11 cellular contexts compared by ENCODE assay signal in genomic region chr1:91684599-91685196, GRCh38.
DNase-seq lines count a peak whose midpoint lies in the region; ATAC-seq and TF ChIP-seq lines count a peak whose summit lies in the region.
"Had no signal": no experiment of that assay in that cellular context is flagged by ENCODE, and none has a peak within 500 bp of the region (broad histone marks: within the 10 kb centered on the region; RNA-seq: fewer than 3 reads in every experiment).

No MANE protein-coding gene starts in this region.

- H3K27me3 ChIP-seq in left ventricle myocardium inferior (ENCODE audit: low read depth) (no peaks in the 10 kb centered on the region), suprapubic skin (no peaks in the 10 kb centered on the region)

- H3K4me1 Mint-ChIP-seq in activated CD4-positive, alpha-beta T cell treated with anti-CD3 and anti-CD28 coated beads, Interleukin-2, amount 10 ng/mL, durations not matched to agents 7 days and 5 days = peaks cover 47% of the 10 kb centered on the region
- peaks cover 13% of the 10 kb centered on the region for H3K4me1 Mint-ChIP-seq in activated CD8-positive, alpha-beta T cell treated with anti-CD3 and anti-CD28 coated beads for 36 hours (ENCODE audit: low read depth)

- H3K9me3 Mint-ChIP-seq in activated CD4-positive, alpha-beta T cell treated with anti-CD3 and anti-CD28 coated beads, Interleukin-2, amount 10 ng/mL, durations not matched to agents 7 days and 5 days = peaks cover 2% of the 10 kb centered on the region
- no peaks in the 10 kb centered on the region for H3K9me3 Mint-ChIP-seq in activated CD8-positive, alpha-beta T cell treated with anti-CD3 and anti-CD28 coated beads for 36 hours

- H3K4me3 ChIP-seq in left ventricle myocardium inferior = no peak overlapping the region
- no peak overlapping the region for H3K4me3 ChIP-seq in suprapubic skin
- H3K4me3 ChIP-seq: skin epidermis had no signal

- CTCF ChIA-PET in activated CD4-positive, alpha-beta T cell treated with anti-CD3 and anti-CD28 coated beads, Interleukin-2, amount 10 ng/mL, durations not matched to agents 7 days and 5 days (lab: Charles Lee) = interaction anchor here (0.6 to 0.7 kb wide), 3 partner anchors 15 to 201 kb away, joined by 3 to 4 read pairs (median 3); partner anchors contain the start of gene TGFBR3
- CTCF ChIA-PET in activated CD8-positive, alpha-beta T cell treated with anti-CD3 and anti-CD28 coated beads for 36 hours (lab: Charles Lee) = no interaction called here
- CTCF ChIA-PET in RWPE1 (lab: Yijun Ruan, JAX) = no interaction called here

- H3K27ac Mint-ChIP-seq in activated CD4-positive, alpha-beta T cell treated with anti-CD3 and anti-CD28 coated beads, Interleukin-2, amount 10 ng/mL, durations not matched to agents 7 days and 5 days = peak overlapping the region; percentile 91
- peak overlapping the region; percentile 66 for H3K27ac Mint-ChIP-seq in activated CD8-positive, alpha-beta T cell treated with anti-CD3 and anti-CD28 coated beads for 36 hours

- no peak for TF ChIP-seq EP300 in suprapubic skin (IDR thresholded peaks at IDR 0.05)

- peak overlapping the region; percentile 25 for H3K4me3 Mint-ChIP-seq in activated CD4-positive, alpha-beta T cell treated with anti-CD3 and anti-CD28 coated beads, Interleukin-2, amount 10 ng/mL, durations not matched to agents 7 days and 5 days
- H3K4me3 Mint-ChIP-seq in activated CD8-positive, alpha-beta T cell treated with anti-CD3 and anti-CD28 coated beads for 36 hours = no peak overlapping the region

- ATAC-seq in activated CD8-positive, alpha-beta T cell treated with anti-CD3 and anti-CD28 coated beads for 36 hours = peak; percentile 71

- TF ChIP-seq CTCF in activated CD8-positive, alpha-beta T cell treated with anti-CD3 and anti-CD28 coated beads for 36 hours (IDR thresholded peaks at IDR 0.05) = no peak
- TF ChIP-seq CTCF in left ventricle myocardium inferior (IDR thresholded peaks at IDR 0.05; ENCODE audit: borderline replicate concordance) = no peak
- TF ChIP-seq CTCF in suprapubic skin (IDR thresholded peaks at IDR 0.05) = no peak
- TF ChIP-seq CTCF in RWPE1 (conservative IDR thresholded peaks at IDR 0.05; ENCODE audit: low read depth) = no peak

- intact Hi-C loops in activated CD8-positive, alpha-beta T cell treated with anti-CD3 and anti-CD28 coated beads for 36 hours (cut with micrococcal nuclease) = no loop called here
- intact Hi-C loops in left ventricle myocardium inferior (cut with micrococcal nuclease) = no loop called here

- peaks cover 65% of the 10 kb centered on the region for H3K4me1 ChIP-seq in left ventricle myocardium inferior
- peaks cover 51% of the 10 kb centered on the region for H3K4me1 ChIP-seq in suprapubic skin

- 31% methylated on average over 6 of the region's 6 CpGs for WGBS in suprapubic skin

- H3K27ac ChIP-seq in left ventricle myocardium inferior (replicated peaks) (peak overlapping the region; percentile 50), suprapubic skin (peak overlapping the region; percentile 47), RWPE1 (no peak overlapping the region)

- DNase-seq in activated CD4-positive, alpha-beta T cell treated with anti-CD3 and anti-CD28 coated beads, Interleukin-2, amount 10 ng/mL, durations not matched to agents 7 days and 5 days = peak; percentile 21
- no peak for DNase-seq in activated CD4-positive, alpha-beta T cell treated with anti-CD3 and anti-CD28 coated beads for 4 hours
- peak; percentile 43 for DNase-seq in activated CD8-positive, alpha-beta T cell treated with anti-CD3 and anti-CD28 coated beads for 36 hours
- DNase-seq in left ventricle myocardium inferior (no peak), suprapubic skin (ENCODE audit: low spot score in 2 of 2) (no peak), COLO829 (ENCODE audit: low spot score) (no peak), RWPE1 (ENCODE audit: low spot score) (no peak), kidney tubule cell (ENCODE audit: low spot score) (no peak)
- DNase-seq: hypothalamus; NK-92 treated with Interleukin-12 subunit alpha and Interleukin-12 subunit beta, amount 100 ng/mL, for 24 hours had no signal

- POLR2A ChIA-PET in activated CD4-positive, alpha-beta T cell treated with anti-CD3 and anti-CD28 coated beads, Interleukin-2, amount 10 ng/mL, durations not matched to agents 7 days and 5 days (lab: Charles Lee) = no interaction called here
- POLR2A ChIA-PET in activated CD8-positive, alpha-beta T cell treated with anti-CD3 and anti-CD28 coated beads for 36 hours (lab: Charles Lee) = interaction anchor here (0.6 kb wide), 1 partner anchor 14 kb away, joined by 5 read pairs; no protein-coding TSS in a partner anchor
- POLR2A ChIA-PET in RWPE1 (lab: Yijun Ruan, JAX; ENCODE audit: low non-redundant PET) = no interaction called here

- H3K27me3 Mint-ChIP-seq in activated CD4-positive, alpha-beta T cell treated with anti-CD3 and anti-CD28 coated beads, Interleukin-2, amount 10 ng/mL, durations not matched to agents 7 days and 5 days = no peaks in the 10 kb centered on the region
- H3K27me3 Mint-ChIP-seq in activated CD8-positive, alpha-beta T cell treated with anti-CD3 and anti-CD28 coated beads for 36 hours = no peaks in the 10 kb centered on the region

- H3K36me3 Mint-ChIP-seq in activated CD4-positive, alpha-beta T cell treated with anti-CD3 and anti-CD28 coated beads, Interleukin-2, amount 10 ng/mL, durations not matched to agents 7 days and 5 days (ENCODE audit: low read depth) = peaks cover 36% of the 10 kb centered on the region
- peaks cover 3% of the 10 kb centered on the region for H3K36me3 Mint-ChIP-seq in activated CD8-positive, alpha-beta T cell treated with anti-CD3 and anti-CD28 coated beads for 36 hours (ENCODE audit: low read depth)

- H3K36me3 ChIP-seq in left ventricle myocardium inferior = peaks cover 21% of the 10 kb centered on the region
- peaks cover 11% of the 10 kb centered on the region for H3K36me3 ChIP-seq in suprapubic skin

- no peak for TF ChIP-seq POLR2A in suprapubic skin (IDR thresholded peaks at IDR 0.05)

- H3K9me3 ChIP-seq in left ventricle myocardium inferior (replicated peaks) (no peaks in the 10 kb centered on the region), suprapubic skin (no peaks in the 10 kb centered on the region)

Comparison
In these comparisons a context has a peak if more than half of its experiments do, and no peak if none do; other contexts are left out.
1. DNase-seq: peak in activated CD4-positive, alpha-beta T cell treated with anti-CD3 and anti-CD28 coated beads, Interleukin-2, amount 10 ng/mL, durations not matched to agents 7 days and 5 days (single experiment) and activated CD8-positive, alpha-beta T cell treated with anti-CD3 and anti-CD28 coated beads for 36 hours (single experiment); none in activated CD4-positive, alpha-beta T cell treated with anti-CD3 and anti-CD28 coated beads for 4 hours (0 of 2), left ventricle myocardium inferior (single experiment), suprapubic skin (0 of 2), COLO829 (single experiment), RWPE1 (single experiment) and kidney tubule cell (single experiment).